15 cellular contexts compared by ENCODE assay signal in genomic region chr22:27796829-27797792, GRCh38. TPM values are rescaled to one million over a fixed set of nuclear protein-coding genes. Genes with fewer than 3 reads are reported as not detected.
DNase-seq lines count a peak whose midpoint lies in the region; ATAC-seq, FAIRE-seq and TF ChIP-seq lines count a peak whose summit lies in the region.
"Had no signal": no experiment of that assay in that cellular context is flagged by ENCODE, and none has a peak within 500 bp of the region (broad histone marks: within the 10 kb centered on the region; RNA-seq: fewer than 3 reads in every experiment).

No MANE protein-coding gene starts in this region.

- no peak overlapping the region for H2BK120ac ChIP-seq in mesendoderm (ENCODE audit: low read depth, low read length)

- no peak overlapping the region for H2AFZ ChIP-seq in endothelial cell of umbilical vein (ENCODE audit: low read depth, low read length)

- in situ Hi-C loops in HAP-1 (cut with MboI; ENCODE audit: low sequenced_read_pairs): no loop called here

- peaks cover 5% of the 10 kb centered on the region for H3K36me3 ChIP-seq in adipocyte (ENCODE audit: control insufficient read depth, insufficient read depth, low read length, severe bottlenecking)
- H3K36me3 ChIP-seq in endothelial cell of umbilical vein (ENCODE audit: control insufficient read depth in 2 of 2, extremely low read depth in 1 of 2, insufficient read depth in 2 of 2, low read length in 2 of 2): no peaks in the 10 kb centered on the region
- H3K36me3 ChIP-seq in mesendoderm (ENCODE audit: control insufficient read depth, insufficient read depth, low read length): no peaks in the 10 kb centered on the region
- no peaks in the 10 kb centered on the region for H3K36me3 ChIP-seq in HAP-1 (replicated peaks)
- no peaks in the 10 kb centered on the region for H3K36me3 ChIP-seq in suprapubic skin

- intact Hi-C loops in endothelial cell of umbilical vein (cut with micrococcal nuclease): no loop called here

- no peak overlapping the region for H4K8ac ChIP-seq in mesendoderm (ENCODE audit: low read depth, low read length)

- no peaks in the 10 kb centered on the region for H3K79me1 ChIP-seq in mesendoderm (ENCODE audit: low read length)

- DNase-seq in adipocyte (ENCODE audit: low read depth) (peak; percentile 27), endothelial cell of umbilical vein (ENCODE audit: low read depth, low spot score) (no peak), mesendoderm (no peak), HAP-1 (ENCODE audit: low spot score in 2 of 2) (no peak), suprapubic skin (ENCODE audit: low spot score in 2 of 2) (no peak)
- DNase-seq: activated CD4-positive, alpha-beta T cell treated with anti-CD3 and anti-CD28 coated beads for 1 hour; activated CD8-positive, alpha-beta memory T cell treated with anti-CD3 and anti-CD28 coated beads, Interleukin-2, amount 50 U/mL, for 4 hours; activated naive CD4-positive, alpha-beta T cell treated with anti-CD3 and anti-CD28 coated beads, Interleukin-2, amount 10 ng/mL, durations not matched to agents 7 days and 5 days; DMS79; NCI-H1930; NCI-H748 treated with DMSO at 0.1 percent for 48 hours had no signal

- no peaks in the 10 kb centered on the region for H3K27me3 ChIP-seq in adipocyte (replicated peaks; ENCODE audit: control insufficient read depth, insufficient read depth, low read length)
- H3K27me3 ChIP-seq in endothelial cell of umbilical vein (ENCODE audit: control insufficient read depth in 2 of 2, insufficient read depth in 2 of 2, low read length in 2 of 2): peaks cover 11 to 62% of the 10 kb centered on the region in 2 experiments
- peaks cover 43% of the 10 kb centered on the region for H3K27me3 ChIP-seq in mesendoderm (ENCODE audit: insufficient read depth, low read length, poor library complexity)
- H3K27me3 ChIP-seq in HAP-1 (ENCODE audit: low read depth): no peaks in the 10 kb centered on the region
- peaks cover 21% of the 10 kb centered on the region for H3K27me3 ChIP-seq in suprapubic skin

- no peak overlapping the region for H3K4me2 ChIP-seq in endothelial cell of umbilical vein (ENCODE audit: insufficient read depth, low read length)
- H3K4me2 ChIP-seq in mesendoderm (ENCODE audit: low read length): peak overlapping the region; percentile 10
- H3K4me2 ChIP-seq: BLaER1 had no signal

- TF ChIP-seq POLR2A in endothelial cell of umbilical vein (IDR thresholded peaks at IDR 0.05; ENCODE audit: low read depth, low read length): no peak
- TF ChIP-seq POLR2A in suprapubic skin (IDR thresholded peaks at IDR 0.05): no peak

- H3K56ac ChIP-seq in mesendoderm (ENCODE audit: low read length): peak overlapping the region; percentile 49

- H4K20me1 ChIP-seq in endothelial cell of umbilical vein (replicated peaks; ENCODE audit: control insufficient read depth, extremely low read depth, insufficient read depth, low read length): no peaks in the 10 kb centered on the region

- no peak overlapping the region for H2BK5ac ChIP-seq in mesendoderm (ENCODE audit: low read length)

- no peaks in the 10 kb centered on the region for H3K9me3 ChIP-seq in adipocyte (ENCODE audit: control insufficient read depth, low read length)
- H3K9me3 ChIP-seq in endothelial cell of umbilical vein (replicated peaks; ENCODE audit: control insufficient read depth, insufficient read depth, low read length): no peaks in the 10 kb centered on the region
- no peaks in the 10 kb centered on the region for H3K9me3 ChIP-seq in HAP-1
- H3K9me3 ChIP-seq in suprapubic skin: no peaks in the 10 kb centered on the region

- no peak for FAIRE-seq in endothelial cell of umbilical vein (lab: Jason Lieb, UNC)
- FAIRE-seq: colon had no signal

- H3K9ac ChIP-seq in adipocyte (ENCODE audit: low read length) (no peak overlapping the region), endothelial cell of umbilical vein (replicated peaks; ENCODE audit: extremely low read depth, insufficient read depth, low read length) (no peak overlapping the region), mesendoderm (ENCODE audit: low read length) (no peak overlapping the region)
- H3K9ac ChIP-seq: BLaER1 had no signal

- POLR2A ChIA-PET in endothelial cell of umbilical vein (lab: Charles Lee): no interaction called here

- TF ChIP-seq CTCF in endothelial cell of umbilical vein (IDR thresholded peaks at IDR 0.05; ENCODE audit: extremely low read depth in 1 of 2, insufficient read depth in 1 of 2, low read depth in 1 of 2, low read length in 2 of 2) (no peak), suprapubic skin (IDR thresholded peaks at IDR 0.05) (no peak)

- H3K4me3 ChIP-seq in adipocyte (ENCODE audit: low read length) (no peak overlapping the region), endothelial cell of umbilical vein (replicated peaks in 1 of 3; ENCODE audit: insufficient read depth in 1 of 3, low read depth in 1 of 3, low read length in 3 of 3) (no peak overlapping the region), mesendoderm (ENCODE audit: low read length) (no peak overlapping the region), HAP-1 (no peak overlapping the region), suprapubic skin (no peak overlapping the region)
- H3K4me3 ChIP-seq: BLaER1 had no signal

- no peak for TF ChIP-seq EP300 in suprapubic skin (IDR thresholded peaks at IDR 0.05)

- no peak for ATAC-seq in HG03039 (IDR thresholded peaks at IDR 0.05; ENCODE audit: unreplicated experiment)

- H3K18ac ChIP-seq in mesendoderm (ENCODE audit: low read length): no peak overlapping the region

- H3K27ac ChIP-seq in endothelial cell of umbilical vein (ENCODE audit: insufficient read depth, low read depth, low read length) (no peak overlapping the region), mesendoderm (ENCODE audit: low read depth, low read length) (no peak overlapping the region), temporal lobe (ENCODE audit: low read depth, low read length) (peak overlapping the region; percentile 44), suprapubic skin (no peak overlapping the region)
- H3K27ac ChIP-seq: BLaER1 had no signal

- BruUV-seq in endothelial cell of umbilical vein (replicated peaks; lab: Mats Ljungman, UMichigan): no TSS peak

- no peak overlapping the region for H2AK5ac ChIP-seq in mesendoderm (ENCODE audit: low read length)

- no peak overlapping the region for H3K4ac ChIP-seq in mesendoderm (ENCODE audit: low read depth, low read length)

- H4K5ac ChIP-seq in mesendoderm (ENCODE audit: low read length): no peak overlapping the region

- CTCF ChIA-PET in endothelial cell of umbilical vein (lab: Charles Lee): no interaction called here

- no CpG with 5 or more reads among the region's 86 CpGs for WGBS in mesendoderm (ENCODE audit: extremely low coverage, insufficient coverage, low lambda C conversion rate)
- WGBS in suprapubic skin: 89% methylated on average over 66 of the region's 86 CpGs

- H2BK15ac ChIP-seq in mesendoderm (replicated peaks; ENCODE audit: low read depth): no peak overlapping the region

- no peaks in the 10 kb centered on the region for H3K79me2 ChIP-seq in endothelial cell of umbilical vein (ENCODE audit: control insufficient read depth, insufficient read depth, low read length)
- H3K79me2 ChIP-seq in mesendoderm (ENCODE audit: control insufficient read depth, insufficient read depth, low read length): no peaks in the 10 kb centered on the region

- dilution Hi-C loops in endothelial cell of umbilical vein (cut with MboI; ENCODE audit: extremely low pct_ligation_motif_present, low sequenced_read_pairs): no loop called here

- H3K4me1 ChIP-seq in adipocyte (ENCODE audit: control insufficient read depth, insufficient read depth, low read length): peaks cover 29% of the 10 kb centered on the region
- peaks cover 12% of the 10 kb centered on the region for H3K4me1 ChIP-seq in endothelial cell of umbilical vein (ENCODE audit: control insufficient read depth, extremely low read depth, insufficient read depth, low read length)
- H3K4me1 ChIP-seq in mesendoderm (ENCODE audit: control insufficient read depth, low read depth, low read length): peaks cover 8% of the 10 kb centered on the region
- no peaks in the 10 kb centered on the region; the same call in 1 of the 2 replicates for H3K4me1 ChIP-seq in HAP-1
- H3K4me1 ChIP-seq in suprapubic skin: peaks cover 41% of the 10 kb centered on the region

- H3K9me1 ChIP-seq in endothelial cell of umbilical vein (replicated peaks; ENCODE audit: control insufficient read depth, extremely low read depth, insufficient read depth, low read length): no peaks in the 10 kb centered on the region

- H3K23ac ChIP-seq in mesendoderm (ENCODE audit: low read length): no peak overlapping the region

TF ChIP-seq in endothelial cell of umbilical vein, 7 proteins besides CTCF, POLR2A, EP300 and RAD21:
- TF ChIP-seq EZH2 (IDR thresholded peaks at IDR 0.05; ENCODE audit: borderline replicate concordance, low read depth, low read length, severe bottlenecking): peak; percentile 36
- TF ChIP-seq GATA2 (IDR thresholded peaks at IDR 0.05; ENCODE audit: insufficient read depth, insufficient read length, low read depth, low read length): no peak

RNA-seq across cellular contexts. Expression of gene MN1, which starts 4.4 kb away (rescaled TPM):
- total RNA-seq in endothelial cell of umbilical vein (1.7 and 3.8 TPM in 2 replicates), temporal lobe (64.2 TPM), suprapubic skin (1 to 10 TPM; 1.7 to 6.5 (median 4.1) TPM)
- polyA plus RNA-seq in endothelial cell of umbilical vein: 3.7 and 5.2 TPM in 2 replicates
- polyA plus RNA-seq in endothelial cell of umbilical vein (2011; cell fraction: cytosol; rRNA removed): 3.9 and 4.2 TPM in 2 replicates
- polyA plus RNA-seq in endothelial cell of umbilical vein (2011; cell fraction: nucleus; rRNA removed): 2.2 and 4.0 TPM in 2 replicates
- polyA plus RNA-seq in endothelial cell of umbilical vein (2012): 1.2 and 1.5 TPM in 2 replicates
- 4.3 and 15.1 TPM in 2 replicates for polyA minus RNA-seq in endothelial cell of umbilical vein
- 12.5 TPM for polyA minus RNA-seq in endothelial cell of umbilical vein (2011; cell fraction: cytosol; rRNA and poly(A)+ RNA removed)
- 3.2 and 4.3 TPM in 2 replicates for polyA minus RNA-seq in endothelial cell of umbilical vein (2011; cell fraction: nucleus; rRNA and poly(A)+ RNA removed)
- polyA plus RNA-seq in mesendoderm (2013, experiment 1 of 2): 1.3 TPM
- polyA plus RNA-seq in mesendoderm (2013, experiment 2 of 2): 1.4 TPM
